In genomic region chr2:176752295-176752694, GRCh38 we compare ENCODE assay signal across 27 cellular contexts.
"Had no signal": no experiment of that assay in that cellular context is flagged by ENCODE, and none has a peak within 500 bp of the region (broad histone marks: within the 10 kb centered on the region; RNA-seq: fewer than 3 reads in every experiment).

No MANE protein-coding gene starts in this region.

- H3K4me1 ChIP-seq: breast epithelium, colonic mucosa, esophagus squamous epithelium had no signal

- H3K27ac ChIP-seq: ascending aorta, breast epithelium, cardiac muscle cell, colonic mucosa, epithelial cell of prostate, esophagus squamous epithelium, heart left ventricle had no signal

- H3K9me3 ChIP-seq: ascending aorta, breast epithelium, colonic mucosa, esophagus squamous epithelium, heart left ventricle had no signal

- H3K4me3 ChIP-seq: ascending aorta, breast epithelium, cardiac muscle cell, colonic mucosa, esophagus squamous epithelium, heart left ventricle had no signal

- FAIRE-seq: endometrium, endothelial cell of umbilical vein had no signal

- H3K27me3 ChIP-seq: ascending aorta, breast epithelium, cardiac muscle cell, colonic mucosa, esophagus squamous epithelium, heart left ventricle had no signal

- DNase-seq: activated CD4-positive, alpha-beta memory T cell treated with anti-CD3 and anti-CD28 coated beads, Interleukin-2, amount 10 ng/mL, durations not matched to agents 7 days and 5 days; activated CD4-positive, alpha-beta T cell treated with anti-CD3 and anti-CD28 coated beads for 1 hour; activated CD4-positive, alpha-beta T cell treated with anti-CD3 and anti-CD28 coated beads for 4 hours; activated CD4-positive, alpha-beta T cell treated with anti-CD3 and anti-CD28 coated beads, Interleukin-2, amount 10 ng/mL, durations not matched to agents 7 days and 5 days; activated CD4-positive, alpha-beta T cell treated with anti-CD3 and anti-CD28 coated beads, Interleukin-2, amount 50 U/mL, for 4 hours; activated CD8-positive, alpha-beta memory T cell treated with anti-CD3 and anti-CD28 coated beads, Interleukin-2, amount 50 U/mL, for 48 hours; activated gamma-delta T cell; activated naive CD4-positive, alpha-beta T cell; activated naive CD4-positive, alpha-beta T cell treated with anti-CD3 and anti-CD28 coated beads, Interleukin-2, amount 10 ng/mL, durations not matched to agents 7 days and 5 days; activated naive CD8-positive, alpha-beta T cell treated with anti-CD3 and anti-CD28 coated beads, Interleukin-2, amount 10 ng/mL, durations not matched to agents 7 days and 5 days; activated T-cell treated with anti-CD3 and anti-CD28 coated beads for 4 hours; activated T-cell treated with anti-CD3 and anti-CD28 coated beads, Interleukin-2, amount 50 U/mL, for 24 hours; activated T-cell treated with anti-CD3 and anti-CD28 coated beads, Interleukin-2, amount 50 U/mL, for 72 hours; central memory CD4-positive, alpha-beta T cell; cerebellar nuclear complex; colonic mucosa; effector CD8-positive, alpha-beta T cell; esophagus squamous epithelium; foreskin melanocyte; heart left ventricle; T-helper 2 cell had no signal

- H3K36me3 ChIP-seq: ascending aorta, breast epithelium, cardiac muscle cell, colonic mucosa, esophagus squamous epithelium, heart left ventricle had no signal
